8 cellular contexts compared by ENCODE assay signal in genomic region chr11:85752890-85753581, GRCh38. TPM values are rescaled to one million over a fixed set of nuclear protein-coding genes. Genes with fewer than 3 reads are reported as not detected.
DNase-seq lines count a peak whose midpoint lies in the region; ATAC-seq and TF ChIP-seq lines count a peak whose summit lies in the region.

No MANE protein-coding gene starts in this region.

- no peaks in the 10 kb centered on the region for H3K27me3 ChIP-seq in right atrium auricular region
- peaks cover 0 to 23% (median 0%) of the 10 kb centered on the region in 7 donors for H3K27me3 ChIP-seq in spleen (replicated peaks in 1 of 7)
- H3K27me3 ChIP-seq in upper lobe of right lung = no peaks in the 10 kb centered on the region

- H3K27ac ChIP-seq in right atrium auricular region (no peak overlapping the region), spleen (peak overlapping the region in 5 of 8 donors; percentile 16 to 80 (median 64)), upper lobe of right lung (no peak overlapping the region)

- no peaks in the 10 kb centered on the region for H3K9me3 ChIP-seq in right atrium auricular region
- H3K9me3 ChIP-seq in spleen = no peaks in the 10 kb centered on the region
- H3K9me3 ChIP-seq in upper lobe of right lung = no peaks in the 10 kb centered on the region

- ATAC-seq in left cardiac atrium = peak; percentile 47 to 87
- ATAC-seq in upper lobe of right lung = peak; percentile 67
- no peak for ATAC-seq in GM19324 (IDR thresholded peaks at IDR 0.05; ENCODE audit: low FRiP score, unreplicated experiment)

- DNase-seq in left cardiac atrium = peak; percentile 23
- no peak for DNase-seq in right atrium auricular region (ENCODE audit: low spot score)
- peak; percentile 93 for DNase-seq in activated effector memory CD4-positive, alpha-beta T cell treated with anti-CD3 and anti-CD28 coated beads, Interleukin-2, amount 50 U/mL, for 16 hours
- DNase-seq in spleen = peak; percentile 80
- no peak for DNase-seq in upper lobe of right lung
- DNase-seq in HCEC 1CT = no peak
- DNase-seq in NCI-H2227 treated with DMSO at 0.1 percent for 48 hours (lab: John Stamatoyannopoulos, UW) = no peak

- TF ChIP-seq POLR2A in spleen (IDR thresholded peaks at IDR 0.05) = no peak

- H3K4me3 ChIP-seq in right atrium auricular region = no peak overlapping the region
- H3K4me3 ChIP-seq in spleen = no peak overlapping the region
- H3K4me3 ChIP-seq in upper lobe of right lung = no peak overlapping the region

- TF ChIP-seq CTCF in right atrium auricular region (IDR thresholded peaks at IDR 0.05) (no peak), spleen (IDR thresholded peaks at IDR 0.05 in 8 of 11, conservative IDR thresholded peaks at IDR 0.05 in 3 of 11) (peak in 3 of 11 experiments; percentile 17 to 23 (median 17)), upper lobe of right lung (IDR thresholded peaks at IDR 0.05) (no peak)

- intact Hi-C loops in left cardiac atrium (cut with DNase I) (no loop called here), spleen (cut with DNase I; ENCODE audit: low total_unique reads) (no loop called here), upper lobe of right lung (cut with DNase I) (no loop called here)

- WGBS in spleen, 5 donors = 23 to 50% (median 28%) methylated on average over 7 of the region's 7 CpGs

- H3K36me3 ChIP-seq in right atrium auricular region (no peaks in the 10 kb centered on the region), spleen (peaks cover 0 to under 1% (median 0%) of the 10 kb centered on the region in 6 donors), upper lobe of right lung (no peaks in the 10 kb centered on the region)

- H3K4me1 ChIP-seq in right atrium auricular region (peaks cover 0 to 4% of the 10 kb centered on the region in 2 donors), spleen (peaks cover 27 to 83% (median 45%) of the 10 kb centered on the region in 6 donors), upper lobe of right lung (peaks cover 28% of the 10 kb centered on the region)

RNA-seq across cellular contexts. Expression of gene SYTL2, which starts 57.9 kb away (rescaled TPM):
- total RNA-seq in left cardiac atrium (10 to 100 TPM in 1 of 2 donors, 1 to 10 TPM in 1; 7.2 to 12.4 TPM), right atrium auricular region (10 to 100 TPM in 1 of 2 donors, 1 to 10 TPM in 1; 5.0 to 12.1 TPM), spleen (100 to 1,000 TPM in 1 of 7 donors, 10 to 100 TPM in 6; 20.4 to 176 (median 31.1) TPM), upper lobe of right lung (36.5 TPM)
- 1 to 10 TPM; 2.7 to 4.5 (median 3.1) TPM for polyA plus RNA-seq in spleen

Comparison
In these comparisons a context has a peak if more than half of its experiments do, and no peak if none do; other contexts are left out.
1. DNase-seq: peak in left cardiac atrium (single experiment), activated effector memory CD4-positive, alpha-beta T cell treated with anti-CD3 and anti-CD28 coated beads, Interleukin-2, amount 50 U/mL, for 16 hours (single experiment) and spleen (single experiment); none in right atrium auricular region (single experiment), upper lobe of right lung (single experiment), HCEC 1CT (single experiment) and NCI-H2227 treated with DMSO at 0.1 percent for 48 hours (single experiment).
2. H3K27ac ChIP-seq: peak in spleen (5 of 8); none in right atrium auricular region (0 of 2) and upper lobe of right lung (single experiment).